In genomic region chr2:199744676-199745075, GRCh38 we compare ENCODE assay signal across 18 cellular contexts.
"Had no signal": no experiment of that assay in that cellular context is flagged by ENCODE, and none has a peak within 500 bp of the region (broad histone marks: within the 10 kb centered on the region; RNA-seq: fewer than 3 reads in every experiment).

No MANE protein-coding gene starts in this region.

- H3K4me3 ChIP-seq: SJSA1, SK-N-MC had no signal

- DNase-seq: KBM-7, NCI-H1092, NCI-H1105 treated with DMSO at 0.1 percent for 48 hours, NCI-H1417 treated with DMSO at 0.1 percent for 48 hours, NCI-H146, NCI-H1694 treated with DMSO at 0.1 percent for 48 hours, NCI-H1930, NCI-H2081, NCI-H2107, NCI-H2227 treated with DMSO at 0.1 percent for 48 hours, NCI-H524, NCI-H526 treated with DMSO at 0.1 percent for 48 hours, NCI-H774, Right ventricle myocardium superior, RPMI8226, SIG-M5 had no signal

- H3K9me3 ChIP-seq: SJSA1 had no signal

- H3K27ac ChIP-seq: SJSA1, SK-N-MC had no signal

- H3K27me3 ChIP-seq: SJSA1 had no signal

- H3K4me1 ChIP-seq: SJSA1 had no signal

- H3K36me3 ChIP-seq: SJSA1 had no signal
